1 cellular context compared by ENCODE assay signal in the genomic region with DNA sequence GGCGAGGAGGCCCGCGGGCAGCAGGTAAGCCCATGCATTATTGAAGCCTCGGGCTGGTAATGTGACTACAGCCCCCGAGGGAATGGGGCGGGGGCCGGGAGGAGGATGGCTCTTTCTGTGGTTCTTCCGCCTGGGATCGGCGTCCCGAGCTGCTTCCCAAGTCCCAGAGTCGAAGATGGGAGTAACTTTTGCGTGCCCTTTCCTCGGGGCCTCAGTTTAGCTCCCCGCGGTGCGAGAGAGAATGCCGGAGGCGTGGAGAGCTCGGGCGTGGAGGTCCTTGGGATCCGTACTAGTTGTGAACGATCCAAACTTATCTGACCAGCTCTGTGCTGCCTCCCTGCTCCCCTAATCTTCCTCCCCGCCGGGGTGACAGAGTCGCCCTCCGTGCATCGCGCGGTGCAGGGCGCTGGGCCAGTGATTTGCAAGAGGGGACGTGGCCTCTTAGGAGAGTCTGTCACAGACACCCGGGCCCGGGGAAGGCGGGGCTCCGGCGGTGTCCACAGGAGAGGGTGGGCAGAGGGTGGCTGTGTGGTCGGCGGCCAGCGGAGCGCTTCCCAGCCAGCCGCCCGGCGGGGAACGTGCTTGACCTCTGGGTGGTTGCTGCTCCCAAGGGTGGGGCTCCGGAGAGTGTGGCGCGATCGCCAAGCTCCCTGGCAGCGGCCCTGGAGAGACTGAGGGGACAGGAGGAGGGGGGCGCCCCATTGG.
A peak's percentile ranks its signal among the peaks of the same experiment; 100 is the strongest.
TF ChIP-seq lines count a peak whose summit lies in the region.

No MANE protein-coding gene starts in this region.

TF ChIP-seq in HepG2, 621 proteins besides CTCF, POLR2A, EP300 and RAD21 (continued from another document and continues in another):
- TF ChIP-seq, protein P1, sequence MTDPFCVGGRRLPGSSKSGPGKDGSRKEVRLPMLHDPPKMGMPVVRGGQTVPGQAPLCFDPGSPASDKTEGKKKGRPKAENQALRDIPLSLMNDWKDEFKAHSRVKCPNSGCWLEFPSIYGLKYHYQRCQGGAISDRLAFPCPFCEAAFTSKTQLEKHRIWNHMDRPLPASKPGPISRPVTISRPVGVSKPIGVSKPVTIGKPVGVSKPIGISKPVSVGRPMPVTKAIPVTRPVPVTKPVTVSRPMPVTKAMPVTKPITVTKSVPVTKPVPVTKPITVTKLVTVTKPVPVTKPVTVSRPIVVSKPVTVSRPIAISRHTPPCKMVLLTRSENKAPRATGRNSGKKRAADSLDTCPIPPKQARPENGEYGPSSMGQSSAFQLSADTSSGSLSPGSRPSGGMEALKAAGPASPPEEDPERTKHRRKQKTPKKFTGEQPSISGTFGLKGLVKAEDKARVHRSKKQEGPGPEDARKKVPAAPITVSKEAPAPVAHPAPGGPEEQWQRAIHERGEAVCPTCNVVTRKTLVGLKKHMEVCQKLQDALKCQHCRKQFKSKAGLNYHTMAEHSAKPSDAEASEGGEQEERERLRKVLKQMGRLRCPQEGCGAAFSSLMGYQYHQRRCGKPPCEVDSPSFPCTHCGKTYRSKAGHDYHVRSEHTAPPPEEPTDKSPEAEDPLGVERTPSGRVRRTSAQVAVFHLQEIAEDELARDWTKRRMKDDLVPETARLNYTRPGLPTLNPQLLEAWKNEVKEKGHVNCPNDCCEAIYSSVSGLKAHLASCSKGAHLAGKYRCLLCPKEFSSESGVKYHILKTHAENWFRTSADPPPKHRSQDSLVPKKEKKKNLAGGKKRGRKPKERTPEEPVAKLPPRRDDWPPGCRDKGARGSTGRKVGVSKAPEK (CRISPR knock-in tag; IDR thresholded peaks at IDR 0.05; ENCODE audit: borderline replicate concordance), result no peak
- TF ChIP-seq, protein P2, sequence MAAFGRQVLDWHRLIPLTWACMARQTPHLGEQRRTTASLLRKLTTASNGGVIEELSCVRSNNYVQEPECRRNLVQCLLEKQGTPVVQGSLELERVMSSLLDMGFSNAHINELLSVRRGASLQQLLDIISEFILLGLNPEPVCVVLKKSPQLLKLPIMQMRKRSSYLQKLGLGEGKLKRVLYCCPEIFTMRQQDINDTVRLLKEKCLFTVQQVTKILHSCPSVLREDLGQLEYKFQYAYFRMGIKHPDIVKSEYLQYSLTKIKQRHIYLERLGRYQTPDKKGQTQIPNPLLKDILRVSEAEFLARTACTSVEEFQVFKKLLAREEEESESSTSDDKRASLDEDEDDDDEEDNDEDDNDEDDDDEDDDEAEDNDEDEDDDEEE (CRISPR knock-in tag; IDR thresholded peaks at IDR 0.05), result peak; percentile 77; the same call in 1 of the 2 replicates
- no peak for TF ChIP-seq RBAK (CRISPR knock-in tag; IDR thresholded peaks at IDR 0.05)
- no peak for TF ChIP-seq RAD51 (IDR thresholded peaks at IDR 0.05; ENCODE audit: borderline replicate concordance)
- TF ChIP-seq, protein P3, sequence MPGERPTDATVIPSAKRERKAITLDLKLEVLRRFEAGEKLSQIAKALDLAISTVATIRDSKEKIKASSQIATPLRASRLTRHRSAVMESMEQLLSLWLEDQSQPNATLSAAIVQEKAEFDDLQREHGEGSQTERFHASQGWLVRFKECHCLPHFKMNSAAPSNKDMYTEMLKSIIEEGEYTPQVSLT (CRISPR knock-in tag; IDR thresholded peaks at IDR 0.05; ENCODE audit: borderline replicate concordance, low read depth), result no peak
- TF ChIP-seq, protein P4, sequence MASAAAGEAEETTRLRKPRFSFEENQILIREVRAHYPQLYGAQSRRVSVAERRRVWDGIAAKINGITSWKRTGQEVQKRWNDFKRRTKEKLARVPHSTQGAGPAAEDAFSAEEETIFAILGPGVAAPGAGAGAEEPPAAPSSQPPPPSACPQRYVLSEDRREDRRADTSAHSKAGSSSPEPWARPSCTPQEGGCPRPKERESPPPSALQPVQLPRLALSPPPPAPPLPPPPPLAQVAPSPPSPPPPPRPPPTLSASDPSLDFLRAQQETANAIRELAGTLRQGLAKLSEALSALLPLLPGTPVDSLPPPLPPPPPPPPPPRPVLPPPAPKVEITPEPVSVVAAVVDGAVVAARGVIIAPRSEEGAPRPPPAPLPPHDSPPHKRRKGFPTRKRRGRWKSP (CRISPR knock-in tag; IDR thresholded peaks at IDR 0.05), result peak; percentile 60; the same call in 1 of the 2 replicates
- TF ChIP-seq ZNF652 (CRISPR knock-in tag; IDR thresholded peaks at IDR 0.05; ENCODE audit: borderline replicate concordance, low read depth), result 0 out of 2 replicates have a peak, but pooled peaks have one; percentile 30
- no peak for TF ChIP-seq GMEB2 (CRISPR knock-in tag; IDR thresholded peaks at IDR 0.05; ENCODE audit: low read depth)
- no peak for TF ChIP-seq ZNF879 (CRISPR knock-in tag; IDR thresholded peaks at IDR 0.05)
- no peak; the same call in none of the 2 replicates for TF ChIP-seq ZNF224 (CRISPR knock-in tag; IDR thresholded peaks at IDR 0.05)
- no peak; the same call in none of the 2 replicates for TF ChIP-seq RFXAP (CRISPR knock-in tag; IDR thresholded peaks at IDR 0.05; ENCODE audit: borderline replicate concordance)
- no peak for TF ChIP-seq GTF3A (CRISPR knock-in tag; conservative IDR thresholded peaks at IDR 0.05)
- TF ChIP-seq SIX1 (CRISPR knock-in tag; IDR thresholded peaks at IDR 0.05; ENCODE audit: borderline replicate concordance), result no peak
- TF ChIP-seq, protein P5, sequence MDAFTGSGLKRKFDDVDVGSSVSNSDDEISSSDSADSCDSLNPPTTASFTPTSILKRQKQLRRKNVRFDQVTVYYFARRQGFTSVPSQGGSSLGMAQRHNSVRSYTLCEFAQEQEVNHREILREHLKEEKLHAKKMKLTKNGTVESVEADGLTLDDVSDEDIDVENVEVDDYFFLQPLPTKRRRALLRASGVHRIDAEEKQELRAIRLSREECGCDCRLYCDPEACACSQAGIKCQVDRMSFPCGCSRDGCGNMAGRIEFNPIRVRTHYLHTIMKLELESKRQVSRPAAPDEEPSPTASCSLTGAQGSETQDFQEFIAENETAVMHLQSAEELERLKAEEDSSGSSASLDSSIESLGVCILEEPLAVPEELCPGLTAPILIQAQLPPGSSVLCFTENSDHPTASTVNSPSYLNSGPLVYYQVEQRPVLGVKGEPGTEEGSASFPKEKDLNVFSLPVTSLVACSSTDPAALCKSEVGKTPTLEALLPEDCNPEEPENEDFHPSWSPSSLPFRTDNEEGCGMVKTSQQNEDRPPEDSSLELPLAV (CRISPR knock-in tag; conservative IDR thresholded peaks at IDR 0.05; ENCODE audit: low read depth), result no peak
- no peak for TF ChIP-seq ZNF180 (CRISPR knock-in tag; IDR thresholded peaks at IDR 0.05; ENCODE audit: borderline replicate concordance, low read depth)
- no peak for TF ChIP-seq PRMT3 (CRISPR knock-in tag; IDR thresholded peaks at IDR 0.05; ENCODE audit: borderline replicate concordance, low read depth)
- no peak for TF ChIP-seq TCF7L2 (IDR thresholded peaks at IDR 0.05; ENCODE audit: low read depth, low read length)
- TF ChIP-seq NFE2L2 (IDR thresholded peaks at IDR 0.05; ENCODE audit: low read length), result no peak
- TF ChIP-seq ZFYVE20 (CRISPR knock-in tag; IDR thresholded peaks at IDR 0.05; ENCODE audit: borderline replicate concordance, low read depth), result no peak
- TF ChIP-seq DZIP1 (CRISPR knock-in tag; IDR thresholded peaks at IDR 0.05), result peak; percentile 51; the same call in 1 of the 2 replicates
- peak; percentile 47; the same call in 1 of the 2 replicates for TF ChIP-seq ISL2 (CRISPR knock-in tag; IDR thresholded peaks at IDR 0.05)
- no peak for TF ChIP-seq ZFP37 (CRISPR knock-in tag; IDR thresholded peaks at IDR 0.05; ENCODE audit: borderline replicate concordance)
- TF ChIP-seq ZNF761 (CRISPR knock-in tag; conservative IDR thresholded peaks at IDR 0.05), result no peak; the same call in 1 of the 2 replicates
- TF ChIP-seq SCMH1 (CRISPR knock-in tag; IDR thresholded peaks at IDR 0.05; ENCODE audit: borderline replicate concordance), result no peak
- TF ChIP-seq NRL (CRISPR knock-in tag; IDR thresholded peaks at IDR 0.05; ENCODE audit: borderline replicate concordance), result peak; percentile 64; the same call in 1 of the 2 replicates
- TF ChIP-seq ZNF282 (IDR thresholded peaks at IDR 0.05; ENCODE audit: partially characterized antibody), result no peak
- peak; percentile 5; the same call in 1 of the 2 replicates for TF ChIP-seq FOSL2 (CRISPR knock-in tag; IDR thresholded peaks at IDR 0.05)
- TF ChIP-seq ZNF292 (CRISPR knock-in tag; IDR thresholded peaks at IDR 0.05; ENCODE audit: borderline replicate concordance, low read depth), result peak; percentile 96
- TF ChIP-seq BCL6 (CRISPR knock-in tag; IDR thresholded peaks at IDR 0.05), result peak; percentile 40; the same call in 1 of the 2 replicates
- TF ChIP-seq NFKBIZ (CRISPR knock-in tag; IDR thresholded peaks at IDR 0.05), result no peak; the same call in 1 of the 2 replicates
- TF ChIP-seq, protein P6, sequence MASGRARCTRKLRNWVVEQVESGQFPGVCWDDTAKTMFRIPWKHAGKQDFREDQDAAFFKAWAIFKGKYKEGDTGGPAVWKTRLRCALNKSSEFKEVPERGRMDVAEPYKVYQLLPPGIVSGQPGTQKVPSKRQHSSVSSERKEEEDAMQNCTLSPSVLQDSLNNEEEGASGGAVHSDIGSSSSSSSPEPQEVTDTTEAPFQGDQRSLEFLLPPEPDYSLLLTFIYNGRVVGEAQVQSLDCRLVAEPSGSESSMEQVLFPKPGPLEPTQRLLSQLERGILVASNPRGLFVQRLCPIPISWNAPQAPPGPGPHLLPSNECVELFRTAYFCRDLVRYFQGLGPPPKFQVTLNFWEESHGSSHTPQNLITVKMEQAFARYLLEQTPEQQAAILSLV (CRISPR knock-in tag; IDR thresholded peaks at IDR 0.05; ENCODE audit: borderline replicate concordance), result no peak; the same call in 1 of the 2 replicates
- TF ChIP-seq ARID4A (CRISPR knock-in tag; IDR thresholded peaks at IDR 0.05; ENCODE audit: borderline replicate concordance), result peak; percentile 61; the same call in 1 of the 2 replicates
- TF ChIP-seq HES4 (CRISPR knock-in tag; IDR thresholded peaks at IDR 0.05; ENCODE audit: borderline replicate concordance), result no peak
- TF ChIP-seq, protein P7, sequence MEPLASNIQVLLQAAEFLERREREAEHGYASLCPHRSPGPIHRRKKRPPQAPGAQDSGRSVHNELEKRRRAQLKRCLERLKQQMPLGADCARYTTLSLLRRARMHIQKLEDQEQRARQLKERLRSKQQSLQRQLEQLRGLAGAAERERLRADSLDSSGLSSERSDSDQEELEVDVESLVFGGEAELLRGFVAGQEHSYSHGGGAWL (CRISPR knock-in tag; IDR thresholded peaks at IDR 0.05), result no peak; the same call in 1 of the 2 replicates
- TF ChIP-seq GABPB1 (CRISPR knock-in tag; IDR thresholded peaks at IDR 0.05), result peak; percentile 65; the same call in 1 of the 2 replicates
- no peak for TF ChIP-seq TEAD3 (CRISPR knock-in tag; optimal IDR thresholded peaks at IDR 0.05; ENCODE audit: borderline replicate concordance)
